In genomic region chr1:54888080-54888733, GRCh38 we compare ENCODE assay signal across 8 cellular contexts.
A peak's percentile ranks its signal among the peaks of the same experiment; 100 is the strongest.
DNase-seq lines count a peak whose midpoint lies in the region; ATAC-seq and TF ChIP-seq lines count a peak whose summit lies in the region.

No MANE protein-coding gene starts in this region.

- peak; percentile 76 for DNase-seq in NCI-H510A treated with DMSO at 0.1 percent for 48 hours (lab: John Stamatoyannopoulos, UW)
- DNase-seq in effector memory CD8-positive, alpha-beta T cell: no peak
- no peak for DNase-seq in NCI-H1436 (lab: John Stamatoyannopoulos, UW)
- DNase-seq in stimulated activated CD4-positive, alpha-beta T cell treated with anti-CD3 and anti-CD28 coated beads, Interleukin-12 subunit alpha, Interleukin-12 subunit beta, amount 100 ng/mL, for 4 hours: no peak

- H3K4me1 Mint-ChIP-seq in effector memory CD8-positive, alpha-beta T cell (ENCODE audit: low read depth in 2 of 2): peaks cover 18 to 20% of the 10 kb centered on the region in 2 donors

- peak overlapping the region; percentile 90 for H3K4me3 ChIP-seq in GM12875 (ENCODE audit: low read depth, low read length)
- peak overlapping the region; percentile 98 for H3K4me3 ChIP-seq in neuron (ENCODE audit: low read length)

- H3K36me3 ChIP-seq in neuron (ENCODE audit: insufficient read depth, low read length): peaks cover 22% of the 10 kb centered on the region

- H3K27ac Mint-ChIP-seq in effector memory CD8-positive, alpha-beta T cell: no peak overlapping the region

- H3K27me3 ChIP-seq in neuron (ENCODE audit: insufficient read depth, low read length): no peaks in the 10 kb centered on the region

- H3K36me3 Mint-ChIP-seq in effector memory CD8-positive, alpha-beta T cell (ENCODE audit: insufficient read depth): peaks cover 5% of the 10 kb centered on the region

- peaks cover 37% of the 10 kb centered on the region for H3K4me1 ChIP-seq in neuron (ENCODE audit: insufficient read depth, low read length)

- no peak for ATAC-seq in effector memory CD8-positive, alpha-beta T cell (replicated peaks)
- ATAC-seq in GM21390 (IDR thresholded peaks at IDR 0.05; ENCODE audit: unreplicated experiment): no peak
- ATAC-seq in GM21447 (IDR thresholded peaks at IDR 0.05; ENCODE audit: unreplicated experiment): no peak

- peak overlapping the region; percentile 84 for H2AFZ ChIP-seq in neuron (ENCODE audit: low read depth, low read length)

- no peaks in the 10 kb centered on the region for H3K9me3 ChIP-seq in neuron (ENCODE audit: low read length)

- no peaks in the 10 kb centered on the region for H3K9me3 Mint-ChIP-seq in effector memory CD8-positive, alpha-beta T cell

- peaks cover 9 to 35% of the 10 kb centered on the region in 2 donors for H3K27me3 Mint-ChIP-seq in effector memory CD8-positive, alpha-beta T cell

- peak overlapping the region; percentile 84 to 97 for H3K4me3 Mint-ChIP-seq in effector memory CD8-positive, alpha-beta T cell

- no peak for TF ChIP-seq CTCF in GM12875 (IDR thresholded peaks at IDR 0.05; ENCODE audit: borderline replicate concordance, insufficient read depth, low read depth, low read length)
